In genomic region chr17:43024407-43025289, GRCh38 we compare ENCODE assay signal across 8 cellular contexts. TPM values are rescaled to one million over a fixed set of nuclear protein-coding genes. Genes with fewer than 3 reads are reported as not detected.
DNase-seq lines count a peak whose midpoint lies in the region; ATAC-seq, FAIRE-seq and TF ChIP-seq lines count a peak whose summit lies in the region.

Gene RND2, plus strand, starts transcription at chr17:43025231. Its CDS starts 117 bp downstream, at chr17:43025348.

- H3K27me3 Mint-ChIP-seq in MCF 10A (ENCODE audit: insufficient read depth, unreplicated experiment) = no peaks in the 10 kb centered on the region

- peaks cover 0 to 8% (median 0%) of the 10 kb centered on the region in 11 experiments; a peak in 3 of 22 replicates for H3K36me3 ChIP-seq in BLaER1 treated with 17β-estradiol and CSF1 and Interleukin-3, amounts not matched to agents 10 nM and 100 nM
- H3K36me3 ChIP-seq in iPS-15b (ENCODE audit: control insufficient read depth, insufficient read depth, low read length) (peaks cover 23% of the 10 kb centered on the region), sigmoid colon (no peaks in the 10 kb centered on the region)

- TF ChIP-seq POLR2A in H54 (IDR thresholded peaks at IDR 0.05; ENCODE audit: low read depth, low read length) (no peak), sigmoid colon (IDR thresholded peaks at IDR 0.05) (peak in 1 of 2 donors; percentile 7)

- intact Hi-C loops in MCF 10A (cut with micrococcal nuclease) = loop anchor here (1.0 to 10.0 kb wide), 4 partner anchors 100 to 310 kb away; partner anchors contain the start of genes NBR1 and TMEM106A
- intact Hi-C loops in sigmoid colon (cut with DNase I) = loop anchor here (1.0 to 5.0 kb wide), 5 partner anchors 58 to 293 kb away; partner anchors contain the start of genes BRCA1 and TMEM106A

- ATAC-seq in GM19397 (IDR thresholded peaks at IDR 0.05; ENCODE audit: unreplicated experiment) = no peak

- H3K27ac Mint-ChIP-seq in MCF 10A (ENCODE audit: low read depth, unreplicated experiment) = peak within 1 kb of the TSS; percentile 61

- FAIRE-seq in H54 (lab: Jason Lieb, UNC) = no peak

- no peaks in the 10 kb centered on the region for H3K9me3 ChIP-seq in BLaER1 treated with 17β-estradiol and CSF1 and Interleukin-3, amounts not matched to agents 10 nM and 100 nM (replicated peaks in 1 of 11)
- H3K9me3 ChIP-seq in iPS-15b (ENCODE audit: control insufficient read depth, insufficient read depth, low read length) (no peaks in the 10 kb centered on the region), sigmoid colon (no peaks in the 10 kb centered on the region)

- peak within 1 kb of the TSS; percentile 37 to 72 (median 67); a peak in 20 of 22 replicates for H3K27ac ChIP-seq in BLaER1 treated with 17β-estradiol and CSF1 and Interleukin-3, amounts not matched to agents 10 nM and 100 nM
- H3K27ac ChIP-seq in VCaP (no peak within 1 kb of the TSS), sigmoid colon (peak within 1 kb of the TSS; percentile 79 to 86 (median 81))

- POLR2A ChIA-PET in MCF 10A (lab: Yijun Ruan, JAX) = interaction anchor here (0.6 to 5.9 kb wide), 12 partner anchors 16 to 417 kb away, joined by 3 to 58 read pairs (median 6); partner anchors contain the start of genes ARL4D, IFI35, NBR1 and RPL27

- H3K9ac ChIP-seq in BLaER1 treated with 17β-estradiol and CSF1 and Interleukin-3, amounts not matched to agents 10 nM and 100 nM = peak within 1 kb of the TSS; percentile 64 to 79 (median 77)
- H3K9ac ChIP-seq in iPS-15b (ENCODE audit: low read depth, low read length) = peak within 1 kb of the TSS; percentile 73

- H3K27me3 ChIP-seq in BLaER1 treated with 17β-estradiol and CSF1 and Interleukin-3, amounts not matched to agents 10 nM and 100 nM = peaks cover 0 to 20% (median 5%) of the 10 kb centered on the region in 11 experiments; a peak in 9 of 22 replicates
- H3K27me3 ChIP-seq in iPS-15b (ENCODE audit: control insufficient read depth, insufficient read depth, low read length) (no peaks in the 10 kb centered on the region), sigmoid colon (no peaks in the 10 kb centered on the region)

- WGBS in sigmoid colon, 2 donors = 1% methylated on average over 61 of the region's 61 CpGs

- BruUV-seq in MCF 10A (replicated peaks; lab: Mats Ljungman, UMichigan) = no TSS peak

- H3K4me3 Mint-ChIP-seq in MCF 10A (ENCODE audit: unreplicated experiment) = peak within 1 kb of the TSS; percentile 71

- H3K4me2 ChIP-seq in BLaER1 treated with 17β-estradiol and CSF1 and Interleukin-3, amounts not matched to agents 10 nM and 100 nM = peak within 1 kb of the TSS; percentile 85 to 99 (median 98)

- no peak for TF ChIP-seq EP300 in sigmoid colon (IDR thresholded peaks at IDR 0.05)

- CTCF ChIA-PET in MCF 10A (lab: Yijun Ruan, JAX) = interaction anchor here (0.5 to 1.4 kb wide), 10 partner anchors 9 to 751 kb away, joined by 3 to 4 read pairs (median 3); no protein-coding TSS in a partner anchor

- H3K4me3 ChIP-seq in BLaER1 treated with 17β-estradiol and CSF1 and Interleukin-3, amounts not matched to agents 10 nM and 100 nM = peak within 1 kb of the TSS; percentile 60 to 77 (median 65)
- H3K4me3 ChIP-seq in iPS-15b (ENCODE audit: low read depth, low read length) (peak within 1 kb of the TSS; percentile 92), sigmoid colon (peak within 1 kb of the TSS; percentile 37 to 63 (median 54))

- no peaks in the 10 kb centered on the region for H3K9me3 Mint-ChIP-seq in MCF 10A (ENCODE audit: unreplicated experiment)

- DNase-seq in H54 (ENCODE audit: insufficient read length, low spot score) = peak; percentile 100
- DNase-seq in NCI-H2171 (lab: John Stamatoyannopoulos, UW) = peak; percentile 88
- peak; percentile 93 for DNase-seq in MCF 10A (ENCODE audit: unreplicated experiment)
- peak; percentile 97 for DNase-seq in sigmoid colon

- TF ChIP-seq CTCF in VCaP (conservative IDR thresholded peaks at IDR 0.05) = peak; percentile 32; the same call in 1 of the 2 replicates
- peak; percentile 51 for TF ChIP-seq CTCF in MCF 10A (IDR thresholded peaks at IDR 0.05; ENCODE audit: unreplicated experiment)
- peak; percentile 58 to 86 (median 76) for TF ChIP-seq CTCF in sigmoid colon (IDR thresholded peaks at IDR 0.05)

- H3K4me1 ChIP-seq in BLaER1 treated with 17β-estradiol and CSF1 and Interleukin-3, amounts not matched to agents 10 nM and 100 nM = peaks cover 25 to 61% (median 47%) of the 10 kb centered on the region in 10 experiments
- H3K4me1 ChIP-seq in iPS-15b (ENCODE audit: control insufficient read depth, insufficient read depth, low read length) (peaks cover 19% of the 10 kb centered on the region), sigmoid colon (peaks cover 0 to 33% (median 23%) of the 10 kb centered on the region in 4 donors)

- H3K4me1 Mint-ChIP-seq in MCF 10A (ENCODE audit: insufficient read depth, unreplicated experiment) = peaks cover 14% of the 10 kb centered on the region

- peaks cover 17% of the 10 kb centered on the region for H3K36me3 Mint-ChIP-seq in MCF 10A (ENCODE audit: insufficient read depth, unreplicated experiment)

- H4K20me1 ChIP-seq in BLaER1 treated with 17β-estradiol and CSF1 and Interleukin-3, amounts not matched to agents 10 nM and 100 nM = peaks cover 0 to 9% (median 0%) of the 10 kb centered on the region in 11 experiments; a peak in 6 of 22 replicates

RNA-seq across cellular contexts. Expression of gene RND2, which starts in this region (rescaled TPM):
- 0.16 TPM in 1 of 2 replicates, not detected in the other for total RNA-seq in MCF 10A (2022)
- total RNA-seq in sigmoid colon = 1 to 10 TPM; 2.5 to 4.6 (median 2.8) TPM
- under 1 TPM; 0.23 to 0.63 (median 0.60) TPM for polyA plus RNA-seq in sigmoid colon

Comparison
In these comparisons a context has a peak if more than half of its experiments do, and no peak if none do; other contexts are left out.
1. Peak in DNase-seq in MCF 10A; RNA of the gene not detected or under 1 TPM.